In the genomic region with DNA sequence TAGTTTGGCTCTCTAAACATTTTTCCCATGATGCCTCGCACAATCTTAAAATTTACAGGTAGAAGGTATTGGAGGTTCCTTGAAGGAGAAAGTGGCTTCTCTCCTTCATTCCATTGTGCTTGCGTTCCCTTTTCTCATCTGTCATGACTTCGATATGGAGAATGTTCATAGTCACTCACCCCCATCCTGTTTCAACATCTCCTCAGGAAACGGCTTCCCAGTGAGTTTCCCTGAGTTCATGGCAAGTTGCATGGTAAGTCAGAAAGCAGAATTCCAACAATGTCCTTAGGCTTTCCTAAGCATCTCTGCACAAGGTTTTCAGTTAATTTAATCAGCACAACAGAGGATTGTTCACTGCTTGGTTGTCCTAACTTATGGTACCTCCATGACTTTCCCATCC, we compare ENCODE assay signal across 21 cellular contexts.
A peak's percentile ranks its signal among the peaks of the same experiment; 100 is the strongest.
DNase-seq lines count a peak whose midpoint lies in the region; ATAC-seq, FAIRE-seq and TF ChIP-seq lines count a peak whose summit lies in the region.
"Had no signal": no experiment of that assay in that cellular context is flagged by ENCODE, and none has a peak within 500 bp of the region (broad histone marks: within the 10 kb centered on the region; RNA-seq: fewer than 3 reads in every experiment).

No MANE protein-coding gene starts in this region.

- H3K4me3 Mint-ChIP-seq in activated T-cell treated with anti-CD3 and anti-CD28 coated beads, Interleukin-2, amount 50 U/mL, for 72 hours: no peak overlapping the region
- H3K4me3 Mint-ChIP-seq: CD4-positive, alpha-beta memory T cell; stimulated activated effector memory CD8-positive, alpha-beta T cell treated with anti-CD3 and anti-CD28 coated beads, Interleukin-12 subunit alpha, Interleukin-12 subunit beta, amount 100 ng/mL, for 72 hours; T-helper 1 cell treated with Interleukin-12 subunit alpha and Interleukin-12 subunit beta and Interleukin-4 antibody, amounts not matched to agents 30 μg/mL and 1 μg/mL, for 36 hours had no signal

- peak; percentile 30 for DNase-seq in H54 (ENCODE audit: insufficient read length, low spot score)
- peak; percentile 66 to 85 for DNase-seq in SW 1271 (lab: John Stamatoyannopoulos, UW)
- DNase-seq in fibroblast of mammary gland (ENCODE audit: low read depth): peak; percentile 78
- DNase-seq in activated T-cell treated with anti-CD3 and anti-CD28 coated beads, Interleukin-2, amount 50 U/mL, for 72 hours: no peak
- DNase-seq in NCI-H1417 (lab: John Stamatoyannopoulos, UW): no peak
- no peak for DNase-seq in NCI-H446 treated with DMSO at 0.1 percent for 48 hours (lab: John Stamatoyannopoulos, UW)
- DNase-seq: activated CD4-positive, alpha-beta T cell treated with anti-CD3 and anti-CD28 coated beads for 1 hour; CD4-positive, alpha-beta memory T cell; central memory CD4-positive, alpha-beta T cell; DMS79 treated with DMSO at 0.1 percent for 48 hours; effector CD4-positive, alpha-beta T cell; NCI-H1048; ovary had no signal

- no peaks in the 10 kb centered on the region for H3K36me3 Mint-ChIP-seq in activated T-cell treated with anti-CD3 and anti-CD28 coated beads, Interleukin-2, amount 50 U/mL, for 72 hours (ENCODE audit: insufficient read depth in 2 of 2)
- H3K36me3 Mint-ChIP-seq: activated naive CD4-positive, alpha-beta T cell treated with anti-CD3 and anti-CD28 coated beads, Interleukin-2, amount 50 U/mL, for 72 hours; CD4-positive, alpha-beta memory T cell; stimulated activated effector memory CD8-positive, alpha-beta T cell treated with anti-CD3 and anti-CD28 coated beads, Interleukin-12 subunit alpha, Interleukin-12 subunit beta, amount 100 ng/mL, for 72 hours had no signal

- H3K27ac Mint-ChIP-seq in activated T-cell treated with anti-CD3 and anti-CD28 coated beads, Interleukin-2, amount 50 U/mL, for 72 hours: no peak overlapping the region
- H3K27ac Mint-ChIP-seq: activated naive CD4-positive, alpha-beta T cell treated with anti-CD3 and anti-CD28 coated beads, Interleukin-2, amount 50 U/mL, for 72 hours; CD4-positive, alpha-beta memory T cell; stimulated activated effector memory CD8-positive, alpha-beta T cell treated with anti-CD3 and anti-CD28 coated beads, Interleukin-12 subunit alpha, Interleukin-12 subunit beta, amount 100 ng/mL, for 72 hours; T-helper 1 cell treated with Interleukin-12 subunit alpha and Interleukin-12 subunit beta and Interleukin-4 antibody, amounts not matched to agents 30 μg/mL and 1 μg/mL, for 36 hours had no signal

- ATAC-seq in activated T-cell treated with anti-CD3 and anti-CD28 coated beads, Interleukin-2, amount 50 U/mL, for 72 hours (replicated peaks in 1 of 2): no peak
- no peak for ATAC-seq in HG03108 (IDR thresholded peaks at IDR 0.05; ENCODE audit: unreplicated experiment)
- ATAC-seq: activated naive CD4-positive, alpha-beta T cell treated with anti-CD3 and anti-CD28 coated beads, Interleukin-2, amount 50 U/mL, for 72 hours; foreskin keratinocyte; left lobe of liver; stimulated activated effector memory CD8-positive, alpha-beta T cell treated with anti-CD3 and anti-CD28 coated beads, Interleukin-12 subunit alpha, Interleukin-12 subunit beta, amount 100 ng/mL, for 72 hours had no signal

- TF ChIP-seq POLR2A in H54 (IDR thresholded peaks at IDR 0.05; ENCODE audit: low read depth, low read length): no peak

- no peak for TF ChIP-seq CTCF in fibroblast of mammary gland (conservative IDR thresholded peaks at IDR 0.05; ENCODE audit: control insufficient read depth, insufficient read depth, low read depth, low read length)

- peaks cover 0 to 2% of the 10 kb centered on the region in 2 donors for H3K9me3 Mint-ChIP-seq in activated T-cell treated with anti-CD3 and anti-CD28 coated beads, Interleukin-2, amount 50 U/mL, for 72 hours

- peak; percentile 98 for FAIRE-seq in H54 (lab: Jason Lieb, UNC)

- no peak overlapping the region for H3K4me3 ChIP-seq in fibroblast of mammary gland (ENCODE audit: control insufficient read depth, low read depth, low read length)
- H3K4me3 ChIP-seq: ovary, smooth muscle cell, tibial nerve had no signal

- no peaks in the 10 kb centered on the region for H3K4me1 Mint-ChIP-seq in activated T-cell treated with anti-CD3 and anti-CD28 coated beads, Interleukin-2, amount 50 U/mL, for 72 hours (ENCODE audit: low read depth)
- H3K4me1 Mint-ChIP-seq: CD4-positive, alpha-beta memory T cell; stimulated activated effector memory CD8-positive, alpha-beta T cell treated with anti-CD3 and anti-CD28 coated beads, Interleukin-12 subunit alpha, Interleukin-12 subunit beta, amount 100 ng/mL, for 72 hours had no signal

- no peaks in the 10 kb centered on the region for H3K27me3 Mint-ChIP-seq in activated T-cell treated with anti-CD3 and anti-CD28 coated beads, Interleukin-2, amount 50 U/mL, for 72 hours (ENCODE audit: low read depth)
- H3K27me3 Mint-ChIP-seq: CD4-positive, alpha-beta memory T cell had no signal

Comparison
In these comparisons a context has a peak if more than half of its experiments do, and no peak if none do; other contexts are left out.
1. DNase-seq: peak in H54 (single experiment), SW 1271 (2 of 2) and fibroblast of mammary gland (single experiment); none in activated T-cell treated with anti-CD3 and anti-CD28 coated beads, Interleukin-2, amount 50 U/mL, for 72 hours (0 of 2), NCI-H1417 (0 of 3) and NCI-H446 treated with DMSO at 0.1 percent for 48 hours (single experiment).